In genomic region chr12:1102088-1102487, GRCh38 we compare ENCODE assay signal across 29 cellular contexts.
"Had no signal": no experiment of that assay in that cellular context is flagged by ENCODE, and none has a peak within 500 bp of the region (broad histone marks: within the 10 kb centered on the region; RNA-seq: fewer than 3 reads in every experiment).

No MANE protein-coding gene starts in this region.

- H2AFZ ChIP-seq: hepatocyte had no signal

- DNase-seq: activated B cell treated with CpG ODN at 0.5 μM for 24 hours; activated CD4-positive, alpha-beta memory T cell treated with anti-CD3 and anti-CD28 coated beads for 36 hours; activated CD8-positive, alpha-beta memory T cell treated with anti-CD3 and anti-CD28 coated beads, Interleukin-2, amount 10 ng/mL, durations not matched to agents 7 days and 5 days; activated CD8-positive, alpha-beta memory T cell treated with anti-CD3 and anti-CD28 coated beads, Interleukin-2, amount 50 U/mL, for 4 hours; activated CD8-positive, alpha-beta T cell treated with anti-CD3 and anti-CD28 coated beads, Interleukin-2, amount 10 ng/mL, durations not matched to agents 7 days and 5 days; activated effector memory CD4-positive, alpha-beta T cell treated with anti-CD3 and anti-CD28 coated beads, Interleukin-2, amount 50 U/mL, for 16 hours; activated naive CD4-positive, alpha-beta T cell treated with anti-CD3 and anti-CD28 coated beads for 36 hours; activated naive CD8-positive, alpha-beta T cell treated with anti-CD3 and anti-CD28 coated beads for 36 hours; activated naive CD8-positive, alpha-beta T cell treated with anti-CD3 and anti-CD28 coated beads, Interleukin-2, amount 50 U/mL, for 24 hours; activated T-cell treated with anti-CD3 and anti-CD28 coated beads, Interleukin-2, amount 50 U/mL, for 1 hour; activated T-cell treated with anti-CD3 and anti-CD28 coated beads, Interleukin-2, amount 50 U/mL, for 48 hours; adrenal gland; amygdala; aorta; body of pancreas; cortex of kidney; dermis blood vessel endothelial cell; effector CD4-positive, alpha-beta T cell; effector memory CD8-positive, alpha-beta T cell; erythroblast; foreskin melanocyte; heart right ventricle; T1000; WERI-Rb-1 had no signal

- H3K27me3 ChIP-seq: adrenal gland, body of pancreas, esophagus muscularis mucosa, gastroesophageal sphincter, heart right ventricle, hepatocyte had no signal

- ATAC-seq: activated CD4-positive, CD25-positive, alpha-beta regulatory T cell treated with anti-CD3 and anti-CD28 coated beads, Interleukin-2, amount 50 U/mL, for 24 hours; activated CD8-positive, alpha-beta memory T cell treated with anti-CD3 and anti-CD28 coated beads, Interleukin-2, amount 10 ng/mL, durations not matched to agents 7 days and 5 days; activated CD8-positive, alpha-beta T cell treated with anti-CD3 and anti-CD28 coated beads, Interleukin-2, amount 10 ng/mL, durations not matched to agents 7 days and 5 days; activated naive CD8-positive, alpha-beta T cell treated with anti-CD3 and anti-CD28 coated beads, Interleukin-2, amount 50 U/mL, for 24 hours; body of pancreas; effector memory CD8-positive, alpha-beta T cell; gastroesophageal sphincter; heart right ventricle had no signal

- H3K36me3 ChIP-seq: adrenal gland, gastroesophageal sphincter had no signal

- FAIRE-seq: colon had no signal

- H3K27ac ChIP-seq: adrenal gland, body of pancreas, esophagus muscularis mucosa, gastroesophageal sphincter, heart right ventricle, hepatocyte, WERI-Rb-1 had no signal

- H3K4me2 ChIP-seq: hepatocyte had no signal

- H3K9me3 ChIP-seq: adrenal gland, body of pancreas, esophagus muscularis mucosa, gastroesophageal sphincter, heart right ventricle had no signal

- H3K4me1 ChIP-seq: body of pancreas had no signal

- H3K4me3 ChIP-seq: adrenal gland, body of pancreas, esophagus muscularis mucosa, gastroesophageal sphincter, heart right ventricle, hepatocyte had no signal
